Comparison of ENCODE assay signal across 8 cellular contexts in genomic region chr6:156781882-156782631, GRCh38.
DNase-seq lines count a peak whose midpoint lies in the region; ATAC-seq and TF ChIP-seq lines count a peak whose summit lies in the region.

No MANE protein-coding gene starts in this region.

- no peak for TF ChIP-seq CTCF in fibroblast of pulmonary artery (IDR thresholded peaks at IDR 0.05; ENCODE audit: low read length, missing control alignments)
- no peak for TF ChIP-seq CTCF in GM10248 (IDR thresholded peaks at IDR 0.05; ENCODE audit: control extremely low read depth, extremely low read depth, low read depth, missing control alignments)

- CTCF ChIA-PET in GM10248 (lab: Yijun Ruan, JAX): interaction anchor here (0.7 to 1.3 kb wide), 2 partner anchors 25 to 38 kb away, joined by 3 to 4 read pairs; no protein-coding TSS in a partner anchor

- POLR2A ChIA-PET in GM10248 (lab: Yijun Ruan, JAX): no interaction called here

- peak overlapping the region; percentile 72 for H3K27ac ChIP-seq in SK-N-MC

- peak overlapping the region; percentile 79 for H3K27ac Mint-ChIP-seq in stimulated activated naive B cell treated with anti-CD40 and anti-IgM and Interleukin-4, amounts not matched to agents 10 μg/mL and 1 μg/mL and 100 μg/mL, for 72 hours

- peaks cover 24 to 47% of the 10 kb centered on the region in 2 donors for H3K4me1 Mint-ChIP-seq in stimulated activated naive B cell treated with anti-CD40 and anti-IgM and Interleukin-4, amounts not matched to agents 10 μg/mL and 1 μg/mL and 100 μg/mL, for 72 hours

- H3K9me3 Mint-ChIP-seq in stimulated activated naive B cell treated with anti-CD40 and anti-IgM and Interleukin-4, amounts not matched to agents 10 μg/mL and 1 μg/mL and 100 μg/mL, for 72 hours: no peaks in the 10 kb centered on the region

- DNase-seq in NCI-H524 treated with DMSO at 0.1 percent for 48 hours (lab: John Stamatoyannopoulos, UW): peak; percentile 13
- no peak for DNase-seq in NCI-H524 (lab: John Stamatoyannopoulos, UW)
- no peak for DNase-seq in SK-N-MC (ENCODE audit: low read depth, low spot score)
- DNase-seq in fibroblast of pulmonary artery (ENCODE audit: low read depth): no peak
- no peak for DNase-seq in stimulated activated naive B cell treated with anti-CD40 and anti-IgM and Interleukin-4, amounts not matched to agents 10 μg/mL and 1 μg/mL and 100 μg/mL, for 72 hours
- DNase-seq in NCI-H146 (lab: John Stamatoyannopoulos, UW): no peak
- no peak for DNase-seq in GM10248 (ENCODE audit: extremely low spot score)
- no peak for DNase-seq in stimulated activated CD4-positive, alpha-beta T cell treated with anti-CD3 and anti-CD28 coated beads, Interleukin-12 subunit alpha, Interleukin-12 subunit beta, amount 100 ng/mL, for 4 hours

- H3K4me3 ChIP-seq in SK-N-MC: peak overlapping the region; percentile 84
- peak overlapping the region; percentile 72 for H3K4me3 ChIP-seq in fibroblast of pulmonary artery (replicated peaks; ENCODE audit: low read depth, low read length)

- no peaks in the 10 kb centered on the region for H3K9me3 ChIP-seq in SK-N-MC (ENCODE audit: low read depth, low read length)

- H3K36me3 ChIP-seq in SK-N-MC (ENCODE audit: insufficient read depth, low read length): peaks cover 18% of the 10 kb centered on the region

- peaks cover 12 to 19% of the 10 kb centered on the region in 2 donors for H3K36me3 Mint-ChIP-seq in stimulated activated naive B cell treated with anti-CD40 and anti-IgM and Interleukin-4, amounts not matched to agents 10 μg/mL and 1 μg/mL and 100 μg/mL, for 72 hours

- peak overlapping the region; percentile 82 for H3K9ac ChIP-seq in SK-N-MC (ENCODE audit: insufficient read length)

- H3K4me3 Mint-ChIP-seq in stimulated activated naive B cell treated with anti-CD40 and anti-IgM and Interleukin-4, amounts not matched to agents 10 μg/mL and 1 μg/mL and 100 μg/mL, for 72 hours: peak overlapping the region; percentile 84 to 96

- H3K27me3 Mint-ChIP-seq in stimulated activated naive B cell treated with anti-CD40 and anti-IgM and Interleukin-4, amounts not matched to agents 10 μg/mL and 1 μg/mL and 100 μg/mL, for 72 hours: no peaks in the 10 kb centered on the region

- no peak for ATAC-seq in stimulated activated naive B cell treated with anti-CD40 and anti-IgM and Interleukin-4, amounts not matched to agents 10 μg/mL and 1 μg/mL and 100 μg/mL, for 72 hours (replicated peaks)
